Comparison of ENCODE assay signal across 8 cellular contexts in the genomic region with DNA sequence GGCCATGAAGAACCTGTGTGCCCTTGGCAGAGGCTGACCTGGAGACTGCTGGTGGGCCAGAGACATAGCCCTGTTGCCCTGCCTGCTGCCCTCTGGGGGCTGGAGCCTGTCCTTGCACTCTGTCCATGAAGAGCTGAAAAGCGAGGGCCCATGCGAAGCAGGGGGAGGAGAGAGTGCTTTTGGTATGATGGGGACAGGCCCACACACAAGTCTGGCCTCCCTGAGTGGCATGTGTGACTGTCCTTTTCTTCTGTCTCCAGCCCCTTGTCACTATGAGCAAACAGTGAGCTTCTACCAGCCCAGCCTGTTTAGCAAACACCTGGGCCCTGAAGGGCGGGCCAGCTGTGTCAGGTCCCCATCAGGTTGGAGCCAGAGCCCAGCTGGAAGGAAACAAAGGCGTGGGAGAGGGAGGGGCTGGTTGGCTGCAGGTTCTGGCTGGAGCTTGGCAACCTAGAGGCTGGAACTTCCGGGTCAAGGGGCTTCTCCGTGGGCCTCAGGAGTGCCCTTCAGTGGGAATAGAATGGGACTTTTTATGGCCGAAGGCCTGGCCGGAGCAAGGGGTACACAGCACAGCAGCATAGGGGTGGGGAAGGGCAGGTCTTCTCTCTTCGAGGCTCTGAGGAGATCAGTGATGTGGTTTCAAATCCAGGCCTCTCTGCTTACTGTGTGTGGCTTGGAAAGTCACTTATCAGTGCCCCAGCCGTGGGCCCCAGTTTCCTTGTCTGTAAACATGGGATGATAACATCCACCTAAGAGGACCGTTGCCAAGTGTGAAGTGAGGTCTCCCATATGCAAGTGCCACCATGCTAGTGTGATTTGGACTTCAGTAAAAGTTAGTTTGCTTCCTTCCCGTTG. TPM values are rescaled to one million over a fixed set of nuclear protein-coding genes. Genes with fewer than 3 reads are reported as not detected.
DNase-seq lines count a peak whose midpoint lies in the region; ATAC-seq and TF ChIP-seq lines count a peak whose summit lies in the region.

No MANE protein-coding gene starts in this region.

- POLR2A ChIA-PET in HCT116 (lab: Charles Lee), result interaction anchor here (0.7 to 3.0 kb wide), 2 partner anchors 14 to 463 kb away, joined by 3 to 11 read pairs; partner anchors contain the start of gene QSOX1

- H3K4me1 Mint-ChIP-seq in activated T-cell treated with anti-CD3 and anti-CD28 coated beads, Interleukin-2, amount 50 U/mL, for 4 hours (ENCODE audit: low read depth), result no peaks in the 10 kb centered on the region

- no TSS peak for BruUV-seq in HCT116 (replicated peaks; lab: Mats Ljungman, UMichigan)

- H3K27me3 ChIP-seq in HCT116 (ENCODE audit: insufficient read depth, low read length), result no peaks in the 10 kb centered on the region
- H3K27me3 ChIP-seq in right cardiac atrium (ENCODE audit: control insufficient read depth, insufficient read depth), result no peaks in the 10 kb centered on the region

- ATAC-seq in HCT116, result peak; percentile 71
- peak; percentile 70 to 82 for ATAC-seq in activated T-cell treated with anti-CD3 and anti-CD28 coated beads, Interleukin-2, amount 50 U/mL, for 4 hours
- peak; percentile 15 to 20 for ATAC-seq in right cardiac atrium

- WGBS in right cardiac atrium, result 72% methylated on average over 12 of the region's 12 CpGs

- no peaks in the 10 kb centered on the region for H4K20me1 ChIP-seq in HCT116 (ENCODE audit: insufficient read depth)

- no peaks in the 10 kb centered on the region for H3K27me3 Mint-ChIP-seq in activated T-cell treated with anti-CD3 and anti-CD28 coated beads, Interleukin-2, amount 50 U/mL, for 4 hours (ENCODE audit: low read depth)

- H3K79me2 ChIP-seq in HCT116 (ENCODE audit: insufficient read depth, low read length), result no peaks in the 10 kb centered on the region

- H3K4me3 ChIP-seq in HCT116 (replicated peaks in 1 of 2; ENCODE audit: low read depth in 1 of 2, low read length in 2 of 2), result no peak overlapping the region
- H3K4me3 ChIP-seq in right cardiac atrium (ENCODE audit: low read length), result no peak overlapping the region

- TF ChIP-seq CTCF in HCT116 (IDR thresholded peaks at IDR 0.05 in 2 of 3, conservative IDR thresholded peaks at IDR 0.05 in 1 of 3; ENCODE audit: borderline replicate concordance in 1 of 3, insufficient read depth in 1 of 3, low read depth in 2 of 3, low read length in 2 of 3), result peak; percentile 28 to 88 (median 71); a peak in 5 of 6 replicates

- RAD21 ChIA-PET in HCT116 (lab: Charles Lee; ENCODE audit: low non-redundant PET in 1 of 2, low total read pairs in 2 of 2, uncharacterized antibody in 2 of 2, unreplicated experiment in 2 of 2), result interaction anchor here (0.6 to 0.7 kb wide), 2 partner anchors 122 to 354 kb away, joined by 5 read pairs; no protein-coding TSS in a partner anchor

- H3K9me3 Mint-ChIP-seq in activated T-cell treated with anti-CD3 and anti-CD28 coated beads, Interleukin-2, amount 50 U/mL, for 4 hours, result no peaks in the 10 kb centered on the region

- no peak overlapping the region for H2AFZ ChIP-seq in HCT116 (ENCODE audit: low read depth, low read length, poor library complexity, severe bottlenecking)

- CTCF ChIA-PET in HCT116 (lab: Charles Lee), result interaction anchor here (0.6 to 5.2 kb wide), 16 partner anchors 10 to 464 kb away, joined by 3 to 41 read pairs (median 4); no protein-coding TSS in a partner anchor

- peak; percentile 44 for DNase-seq in SIG-M5 treated with dmso at 0.1 percent for 504 hours (lab: John Stamatoyannopoulos, UW; ENCODE audit: unreplicated experiment)
- DNase-seq in SIG-M5 (lab: John Stamatoyannopoulos, UW), result no peak
- DNase-seq in HCT116 (ENCODE audit: low read depth, low spot score), result no peak
- DNase-seq in NCI-H226, result peak; percentile 52
- no peak for DNase-seq in activated T-cell treated with anti-CD3 and anti-CD28 coated beads, Interleukin-2, amount 50 U/mL, for 4 hours
- DNase-seq in right cardiac atrium, result no peak
- DNase-seq in stimulated activated CD4-positive, alpha-beta T cell treated with anti-CD3 and anti-CD28 coated beads, Interleukin-4, amount 100 ng/mL, for 24 hours, result peak; percentile 28
- DNase-seq in NCI-H2107 (lab: John Stamatoyannopoulos, UW), result no peak

- peak overlapping the region; percentile 57; the same call in 1 of the 2 replicates for H3K9ac ChIP-seq in HCT116 (ENCODE audit: low read length)

- H3K9me2 ChIP-seq in HCT116 (ENCODE audit: insufficient read depth), result no peaks in the 10 kb centered on the region

- no peak for TF ChIP-seq POLR2A in HCT116 (IDR thresholded peaks at IDR 0.05; ENCODE audit: borderline replicate concordance, extremely low read depth, insufficient read depth, insufficient read length)

- H3K36me3 Mint-ChIP-seq in activated T-cell treated with anti-CD3 and anti-CD28 coated beads, Interleukin-2, amount 50 U/mL, for 4 hours (ENCODE audit: insufficient read depth), result peaks cover 10% of the 10 kb centered on the region

- H3K36me3 ChIP-seq in HCT116 (ENCODE audit: control insufficient read depth in 1 of 2, insufficient read depth in 2 of 2, low read length in 2 of 2), result no peaks in the 10 kb centered on the region

- peak; percentile 64 for TF ChIP-seq RAD21 in HCT116 (IDR thresholded peaks at IDR 0.05; ENCODE audit: low read depth)

- intact Hi-C loops in HCT116 (cut with micrococcal nuclease) (loop anchor here (1.0 to 5.0 kb wide), 4 partner anchors 217 to 463 kb away; partner anchors contain the start of gene CEP350), right cardiac atrium (cut with DNase I) (no loop called here)

- no peaks in the 10 kb centered on the region for H3K9me3 ChIP-seq in HCT116 (ENCODE audit: control insufficient read depth in 1 of 2, insufficient read depth in 1 of 2, low read depth in 1 of 2, low read length in 2 of 2)
- H3K9me3 ChIP-seq in right cardiac atrium (ENCODE audit: control insufficient read depth, low read length), result no peaks in the 10 kb centered on the region

- H3K27ac ChIP-seq in HCT116 (ENCODE audit: low read depth, low read length) (peak overlapping the region; percentile 70), right cardiac atrium (ENCODE audit: low read length) (peak overlapping the region; percentile 71)

- peaks cover 29 to 46% of the 10 kb centered on the region in 2 experiments for H3K4me1 ChIP-seq in HCT116 (ENCODE audit: control insufficient read depth in 1 of 2, insufficient read depth in 2 of 2, low read length in 2 of 2)
- H3K4me1 ChIP-seq in right cardiac atrium (ENCODE audit: control insufficient read depth, insufficient read depth, low read length), result peaks cover 34% of the 10 kb centered on the region

- no peak overlapping the region for H3K4me3 Mint-ChIP-seq in activated T-cell treated with anti-CD3 and anti-CD28 coated beads, Interleukin-2, amount 50 U/mL, for 4 hours

- H3K4me2 ChIP-seq in HCT116 (ENCODE audit: low read length), result peak overlapping the region; percentile 72

TF ChIP-seq in HCT116, 20 proteins besides CTCF, POLR2A, EP300 and RAD21 (continues in another document):
- no peak for TF ChIP-seq EGR1 (IDR thresholded peaks at IDR 0.05; ENCODE audit: low read depth)
- TF ChIP-seq TCF7L2 (IDR thresholded peaks at IDR 0.05; ENCODE audit: borderline replicate concordance, extremely low read depth, insufficient read depth, insufficient read length), result no peak
- TF ChIP-seq EZH2 (IDR thresholded peaks at IDR 0.05), result no peak
- no peak for TF ChIP-seq ELF1 (IDR thresholded peaks at IDR 0.05; ENCODE audit: borderline replicate concordance, low read depth)
- TF ChIP-seq ZFX (IDR thresholded peaks at IDR 0.05), result no peak
- TF ChIP-seq SRF (IDR thresholded peaks at IDR 0.05; ENCODE audit: low read depth), result no peak
- TF ChIP-seq YY1 (IDR thresholded peaks at IDR 0.05; ENCODE audit: extremely low read depth, insufficient replicate concordance, low read depth, low read length), result no peak
- TF ChIP-seq, protein P1, sequence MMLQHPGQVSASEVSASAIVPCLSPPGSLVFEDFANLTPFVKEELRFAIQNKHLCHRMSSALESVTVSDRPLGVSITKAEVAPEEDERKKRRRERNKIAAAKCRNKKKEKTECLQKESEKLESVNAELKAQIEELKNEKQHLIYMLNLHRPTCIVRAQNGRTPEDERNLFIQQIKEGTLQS (IDR thresholded peaks at IDR 0.05), result no peak
- no peak for TF ChIP-seq POLR2AphosphoS5 (IDR thresholded peaks at IDR 0.05; ENCODE audit: low read depth, low read length)
- no peak for TF ChIP-seq CBX3 (IDR thresholded peaks at IDR 0.05; ENCODE audit: low read depth)
- TF ChIP-seq SIN3A (IDR thresholded peaks at IDR 0.05; ENCODE audit: low read depth), result no peak
- TF ChIP-seq EZH2phosphoT487 (IDR thresholded peaks at IDR 0.05; ENCODE audit: borderline replicate concordance), result no peak
- TF ChIP-seq FOSL1 (IDR thresholded peaks at IDR 0.05; ENCODE audit: low read depth), result no peak
- TF ChIP-seq, protein P2, sequence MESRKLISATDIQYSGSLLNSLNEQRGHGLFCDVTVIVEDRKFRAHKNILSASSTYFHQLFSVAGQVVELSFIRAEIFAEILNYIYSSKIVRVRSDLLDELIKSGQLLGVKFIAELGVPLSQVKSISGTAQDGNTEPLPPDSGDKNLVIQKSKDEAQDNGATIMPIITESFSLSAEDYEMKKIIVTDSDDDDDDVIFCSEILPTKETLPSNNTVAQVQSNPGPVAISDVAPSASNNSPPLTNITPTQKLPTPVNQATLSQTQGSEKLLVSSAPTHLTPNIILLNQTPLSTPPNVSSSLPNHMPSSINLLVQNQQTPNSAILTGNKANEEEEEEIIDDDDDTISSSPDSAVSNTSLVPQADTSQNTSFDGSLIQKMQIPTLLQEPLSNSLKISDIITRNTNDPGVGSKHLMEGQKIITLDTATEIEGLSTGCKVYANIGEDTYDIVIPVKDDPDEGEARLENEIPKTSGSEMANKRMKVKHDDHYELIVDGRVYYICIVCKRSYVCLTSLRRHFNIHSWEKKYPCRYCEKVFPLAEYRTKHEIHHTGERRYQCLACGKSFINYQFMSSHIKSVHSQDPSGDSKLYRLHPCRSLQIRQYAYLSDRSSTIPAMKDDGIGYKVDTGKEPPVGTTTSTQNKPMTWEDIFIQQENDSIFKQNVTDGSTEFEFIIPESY (IDR thresholded peaks at IDR 0.05; ENCODE audit: extremely low read depth, insufficient replicate concordance, low read length), result no peak
- TF ChIP-seq ZNF274 (IDR thresholded peaks at IDR 0.05; ENCODE audit: low read depth, low read length), result no peak
- TF ChIP-seq CEBPB (IDR thresholded peaks at IDR 0.05; ENCODE audit: low read depth), result no peak

RNA-seq across cellular contexts. Expression of gene QSOX1, which starts 14.3 kb away (rescaled TPM):
- 89.2 TPM for total RNA-seq in HCT116 (2021; ENCODE audit: unreplicated experiment)
- polyA plus RNA-seq in HCT116 (2012), result 111 and 113 TPM in 2 replicates
- 10 to 100 TPM; 34.3 to 38.5 (median 38.1) TPM for total RNA-seq in activated T-cell treated with anti-CD3 and anti-CD28 coated beads, Interleukin-2, amount 50 U/mL, for 4 hours
- total RNA-seq in right cardiac atrium, result 100 to 1,000 TPM; 349 to 399 (median 370) TPM
- polyA plus RNA-seq in right cardiac atrium, result 218 TPM

Comparison
In these comparisons a context has a peak if more than half of its experiments do, and no peak if none do; other contexts are left out.
1. DNase-seq: peak in SIG-M5 treated with dmso at 0.1 percent for 504 hours (single experiment), NCI-H226 (single experiment) and stimulated activated CD4-positive, alpha-beta T cell treated with anti-CD3 and anti-CD28 coated beads, Interleukin-4, amount 100 ng/mL, for 24 hours (single experiment); none in SIG-M5 (single experiment), HCT116 (single experiment), activated T-cell treated with anti-CD3 and anti-CD28 coated beads, Interleukin-2, amount 50 U/mL, for 4 hours (single experiment), right cardiac atrium (0 of 3) and NCI-H2107 (single experiment).
2. ATAC-seq: peak in every context shown above with its lines; median percentile 76 in activated T-cell treated with anti-CD3 and anti-CD28 coated beads, Interleukin-2, amount 50 U/mL, for 4 hours; 71 in HCT116; 18 in right cardiac atrium.